10 cellular contexts compared by ENCODE assay signal in the genomic region with DNA sequence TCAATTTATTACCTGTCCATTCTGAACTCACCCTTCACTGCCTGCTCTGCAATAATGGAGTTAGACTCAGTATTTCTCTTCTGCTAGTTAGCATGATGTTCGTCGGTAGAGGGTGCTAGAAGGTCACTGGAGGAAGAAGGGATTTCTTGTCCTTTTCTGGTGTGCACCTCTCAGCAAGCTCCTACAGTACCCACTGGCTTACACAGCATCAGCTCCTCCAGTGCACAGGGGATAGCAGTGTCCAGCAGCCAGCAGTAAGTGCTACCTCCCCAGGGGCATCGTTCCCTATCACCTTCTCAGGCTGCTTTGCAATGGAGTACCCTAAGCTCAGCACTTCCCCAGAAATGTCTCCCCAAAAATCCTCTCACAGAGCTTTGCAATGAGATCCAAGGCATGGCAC. TPM values are rescaled to one million over a fixed set of nuclear protein-coding genes. Genes with fewer than 3 reads are reported as not detected.
DNase-seq lines count a peak whose midpoint lies in the region; ATAC-seq and TF ChIP-seq lines count a peak whose summit lies in the region.
"Had no signal": no experiment of that assay in that cellular context is flagged by ENCODE, and none has a peak within 500 bp of the region (broad histone marks: within the 10 kb centered on the region; RNA-seq: fewer than 3 reads in every experiment).

No MANE protein-coding gene starts in this region.

- H3K36me3 ChIP-seq in CD8-positive, alpha-beta T cell (ENCODE audit: insufficient read depth, low read length): no peaks in the 10 kb centered on the region
- H3K36me3 ChIP-seq: upper lobe of left lung had no signal

- CTCF ChIA-PET in CD8-positive, alpha-beta T cell (lab: Charles Lee): interaction anchor here (1.0 to 5.3 kb wide), 4 partner anchors 16 to 162 kb away, joined by 3 to 51 read pairs (median 4); no protein-coding TSS in a partner anchor

- POLR2A ChIA-PET in CD8-positive, alpha-beta T cell (lab: Charles Lee): no interaction called here

- no peak overlapping the region for H3K27ac Mint-ChIP-seq in CD8-positive, alpha-beta T cell

- no peak for TF ChIP-seq CTCF in CD8-positive, alpha-beta T cell (IDR thresholded peaks at IDR 0.05)

- H3K4me3 Mint-ChIP-seq in CD8-positive, alpha-beta T cell: no peak overlapping the region
- H3K4me3 Mint-ChIP-seq: naive B cell had no signal

- H3K4me1 ChIP-seq in CD8-positive, alpha-beta T cell (ENCODE audit: insufficient read depth, low read length): no peaks in the 10 kb centered on the region
- H3K4me1 ChIP-seq: upper lobe of left lung had no signal

- no peak overlapping the region for H3K4me3 ChIP-seq in CD8-positive, alpha-beta T cell (ENCODE audit: low read depth, low read length)
- H3K4me3 ChIP-seq: upper lobe of left lung had no signal

- no peaks in the 10 kb centered on the region for H3K27me3 ChIP-seq in CD8-positive, alpha-beta T cell (ENCODE audit: insufficient read depth, low read length)
- H3K27me3 ChIP-seq: upper lobe of left lung had no signal

- H3K36me3 Mint-ChIP-seq in CD8-positive, alpha-beta T cell: no peaks in the 10 kb centered on the region
- H3K36me3 Mint-ChIP-seq: naive B cell had no signal

- peaks cover 38% of the 10 kb centered on the region for H3K27me3 Mint-ChIP-seq in CD8-positive, alpha-beta T cell (ENCODE audit: low read depth)

- no peaks in the 10 kb centered on the region for H3K9me3 ChIP-seq in CD8-positive, alpha-beta T cell (ENCODE audit: low read length)
- H3K9me3 ChIP-seq: upper lobe of left lung had no signal

- H3K27ac ChIP-seq in CD8-positive, alpha-beta T cell (ENCODE audit: low read depth, low read length): no peak overlapping the region
- H3K27ac ChIP-seq: upper lobe of left lung had no signal

- H3K9me3 Mint-ChIP-seq in CD8-positive, alpha-beta T cell: peaks cover 3% of the 10 kb centered on the region

- H3K4me1 Mint-ChIP-seq in CD8-positive, alpha-beta T cell (ENCODE audit: low read depth): no peaks in the 10 kb centered on the region

- DNase-seq in CD8-positive, alpha-beta T cell: peak in 1 of 7 experiments; percentile 10
- DNase-seq in RKO (ENCODE audit: low spot score): peak; percentile 50
- DNase-seq in fibroblast of the conjunctiva (ENCODE audit: low read depth): peak; percentile 20
- DNase-seq in hippocampal formation (lab: John Stamatoyannopoulos, UW): no peak
- DNase-seq in mucosa of gallbladder (ENCODE audit: low spot score): no peak
- DNase-seq: naive B cell, upper lobe of left lung had no signal

- intact Hi-C loops in CD8-positive, alpha-beta T cell (cut with DNase I, micrococcal nuclease): loop anchor here (1.0 to 5.0 kb wide), 3 partner anchors 46 to 67 kb away; a partner anchor contains a TSS

- ATAC-seq in CD8-positive, alpha-beta T cell: peak; percentile 36
- peak; percentile 50 for ATAC-seq in GM19035 (IDR thresholded peaks at IDR 0.05; ENCODE audit: unreplicated experiment)
- ATAC-seq in HG03342 (IDR thresholded peaks at IDR 0.05; ENCODE audit: unreplicated experiment): no peak
- ATAC-seq in GM18909 (IDR thresholded peaks at IDR 0.05; ENCODE audit: poor library complexity, unreplicated experiment): no peak

RNA-seq across cellular contexts. Expression of a gene that starts 45.9 kb away (rescaled TPM):
- total RNA-seq in CD8-positive, alpha-beta T cell: 10 to 100 TPM; 14.5 to 19.1 TPM
- 39.1 TPM for total RNA-seq in mucosa of gallbladder

Comparison
In these comparisons a context has a peak if more than half of its experiments do, and no peak if none do; other contexts are left out.
1. ATAC-seq: peak in CD8-positive, alpha-beta T cell (single experiment) and GM19035 (single experiment); none in HG03342 (single experiment) and GM18909 (single experiment).
2. DNase-seq: peak in RKO (single experiment) and fibroblast of the conjunctiva (single experiment); none in hippocampal formation (0 of 2) and mucosa of gallbladder (single experiment).